ENCODE assay signal across 18 cellular contexts in genomic region chr7:47422631-47423030, GRCh38.
DNase-seq lines count a peak whose midpoint lies in the region; FAIRE-seq and TF ChIP-seq lines count a peak whose summit lies in the region.
"Had no signal": no experiment of that assay in that cellular context is flagged by ENCODE, and none has a peak within 500 bp of the region (broad histone marks: within the 10 kb centered on the region; RNA-seq: fewer than 3 reads in every experiment).

No MANE protein-coding gene starts in this region.

- H3K27ac ChIP-seq in astrocyte (ENCODE audit: low read depth, low read length) = no peak overlapping the region
- H3K27ac ChIP-seq: C4-2B had no signal

- peaks cover 23% of the 10 kb centered on the region for H3K36me3 ChIP-seq in astrocyte (ENCODE audit: insufficient read depth, low read length)

- no peak for FAIRE-seq in astrocyte (lab: Jason Lieb, UNC)
- FAIRE-seq: G401.6, GM12891 had no signal

- H3K36me3 Mint-ChIP-seq in astrocyte (ENCODE audit: low read depth, unreplicated experiment) = peaks cover 41% of the 10 kb centered on the region

- no peak overlapping the region for H3K27ac Mint-ChIP-seq in astrocyte (ENCODE audit: unreplicated experiment)
- H3K27ac Mint-ChIP-seq: H9, IgD-negative memory B cell had no signal

- H3K9ac ChIP-seq in astrocyte (ENCODE audit: low read length) = no peak overlapping the region

- peaks cover 10% of the 10 kb centered on the region for H3K4me1 ChIP-seq in astrocyte (ENCODE audit: insufficient read depth, low read length)

- H3K27me3 Mint-ChIP-seq in astrocyte (ENCODE audit: low read depth, unreplicated experiment) = no peaks in the 10 kb centered on the region
- H3K27me3 Mint-ChIP-seq: IgD-negative memory B cell had no signal

- no peak overlapping the region for H3K4me2 ChIP-seq in astrocyte (ENCODE audit: low read length)

- no peaks in the 10 kb centered on the region for H3K9me3 ChIP-seq in astrocyte (ENCODE audit: insufficient read depth, low read depth, low read length)

- DNase-seq in LHCN-M2 (ENCODE audit: low read depth) = peak; percentile 73
- peak; percentile 36 for DNase-seq in astrocyte (ENCODE audit: low read depth)
- peak; percentile 66 for DNase-seq in glomerular visceral epithelial cell (ENCODE audit: extremely low spot score)
- DNase-seq in smooth muscle cell of the brain vasculature (ENCODE audit: low read depth, low spot score) = peak; percentile 33
- DNase-seq in activated CD8-positive, alpha-beta memory T cell treated with anti-CD3 and anti-CD28 coated beads for 24 hours = no peak
- no peak for DNase-seq in kidney glomerular epithelial cell (lab: John Stamatoyannopoulos, UW)
- no peak for DNase-seq in stimulated activated CD4-positive, alpha-beta T cell treated with anti-CD3 and anti-CD28 coated beads, Interleukin-2, amount 100 ng/mL, for 48 hours
- DNase-seq: H9, MV-4-11, NCI-H1436, NCI-H2081 treated with DMSO at 0.1 percent for 48 hours, NCI-H226, NCI-H748 treated with DMSO at 0.1 percent for 48 hours, SHP77 had no signal

- H3K9me3 Mint-ChIP-seq in astrocyte (ENCODE audit: unreplicated experiment) = peaks cover 3% of the 10 kb centered on the region
- H3K9me3 Mint-ChIP-seq: H9, IgD-negative memory B cell had no signal

- H3K79me2 ChIP-seq in astrocyte (ENCODE audit: insufficient read depth, low read length) = no peaks in the 10 kb centered on the region

- H3K4me1 Mint-ChIP-seq in astrocyte (ENCODE audit: low read depth, unreplicated experiment) = peaks cover 19% of the 10 kb centered on the region

- H4K20me1 ChIP-seq in astrocyte (ENCODE audit: insufficient read depth, low read length) = peaks cover 16% of the 10 kb centered on the region

- H2AFZ ChIP-seq in astrocyte (ENCODE audit: low read depth, low read length) = no peak overlapping the region

- TF ChIP-seq CTCF in astrocyte (IDR thresholded peaks at IDR 0.05; ENCODE audit: insufficient read depth, low read depth, low read length) = no peak

- no peak overlapping the region for H3K4me3 Mint-ChIP-seq in astrocyte (ENCODE audit: unreplicated experiment)
- H3K4me3 Mint-ChIP-seq: H9, IgD-negative memory B cell had no signal

- H3K4me3 ChIP-seq in astrocyte (ENCODE audit: insufficient read depth, low read depth, low read length) = no peak overlapping the region

- no peaks in the 10 kb centered on the region for H3K27me3 ChIP-seq in astrocyte (ENCODE audit: insufficient read depth, low read length)

Comparison
In these comparisons a context has a peak if more than half of its experiments do, and no peak if none do; other contexts are left out.
1. DNase-seq: peak in LHCN-M2 (single experiment), astrocyte (single experiment), glomerular visceral epithelial cell (single experiment) and smooth muscle cell of the brain vasculature (single experiment); none in activated CD8-positive, alpha-beta memory T cell treated with anti-CD3 and anti-CD28 coated beads for 24 hours (single experiment), kidney glomerular epithelial cell (single experiment) and stimulated activated CD4-positive, alpha-beta T cell treated with anti-CD3 and anti-CD28 coated beads, Interleukin-2, amount 100 ng/mL, for 48 hours (0 of 2).